Comparison of ENCODE assay signal across 2 cellular contexts in genomic region chr2:227456141-227456540, GRCh38.
TF ChIP-seq lines count a peak whose summit lies in the region.

No MANE protein-coding gene starts in this region.

TF ChIP-seq in HepG2, 621 proteins besides CTCF, POLR2A, EP300 and RAD21:
- TF ChIP-seq PRDM10 (CRISPR knock-in tag; IDR thresholded peaks at IDR 0.05; ENCODE audit: low read depth) (no peak), NFIB (CRISPR knock-in tag; IDR thresholded peaks at IDR 0.05; ENCODE audit: borderline replicate concordance) (0 out of 2 replicates have a peak, but pooled peaks have one; percentile 56)

TF ChIP-seq in H1, 55 proteins besides CTCF, POLR2A, EP300 and RAD21:
- TF ChIP-seq CEBPB (IDR thresholded peaks at IDR 0.05; ENCODE audit: low read depth, low read length) (no peak), TBP (IDR thresholded peaks at IDR 0.05; ENCODE audit: low read depth, low read length) (no peak), SRF (IDR thresholded peaks at IDR 0.05; ENCODE audit: low read depth, low read length) (no peak), SP4 (IDR thresholded peaks at IDR 0.05; ENCODE audit: low read length) (no peak), RNF2 (IDR thresholded peaks at IDR 0.05; ENCODE audit: borderline replicate concordance, low read depth, low read length, missing control alignments, poor library complexity, severe bottlenecking) (no peak), HDAC2 (IDR thresholded peaks at IDR 0.05; ENCODE audit: borderline replicate concordance in 1 of 2, low read depth in 2 of 2, low read length in 2 of 2) (no peak), KDM1A (IDR thresholded peaks at IDR 0.05; ENCODE audit: borderline replicate concordance, low read length) (no peak), EZH2 (IDR thresholded peaks at IDR 0.05; ENCODE audit: low read depth, low read length, severe bottlenecking) (no peak), CBX5 (IDR thresholded peaks at IDR 0.05; ENCODE audit: low read depth, low read length) (no peak), RBBP5 (IDR thresholded peaks at IDR 0.05; ENCODE audit: borderline replicate concordance, low read depth, low read length) (no peak), FOSL1 (IDR thresholded peaks at IDR 0.05; ENCODE audit: insufficient read depth, low read depth, low read length) (no peak), BCL11A (IDR thresholded peaks at IDR 0.05; ENCODE audit: low read depth in 2 of 2, low read length in 2 of 2) (no peak), KDM5A (IDR thresholded peaks at IDR 0.05; ENCODE audit: low read length) (no peak), MAX (IDR thresholded peaks at IDR 0.05) (no peak)
